Comparison of ENCODE assay signal across 20 cellular contexts in genomic region chr14:105224845-105225585, GRCh38.
"Had no signal": no experiment of that assay in that cellular context is flagged by ENCODE, and none has a peak within 500 bp of the region (broad histone marks: within the 10 kb centered on the region; RNA-seq: fewer than 3 reads in every experiment).

No MANE protein-coding gene starts in this region.

- H3K9me3 Mint-ChIP-seq: activated T-helper 17 cell treated with anti-CD3 and anti-CD28 coated beads, Interleukin-2, amount 50 U/mL, for 72 hours; brain; naive thymus-derived CD8-positive, alpha-beta T cell; stimulated activated memory B cell treated with anti-CD40 and anti-IgM and Interleukin-4, amounts not matched to agents 10 μg/mL and 1 μg/mL and 100 μg/mL, for 72 hours had no signal

- H3K9me3 ChIP-seq: left ventricle myocardium inferior, ovary, sigmoid colon, thoracic aorta had no signal

- H3K27ac Mint-ChIP-seq: activated T-helper 17 cell treated with anti-CD3 and anti-CD28 coated beads, Interleukin-2, amount 50 U/mL, for 72 hours; stimulated activated memory B cell treated with anti-CD40 and anti-IgM and Interleukin-4, amounts not matched to agents 10 μg/mL and 1 μg/mL and 100 μg/mL, for 72 hours had no signal

- H3K4me3 ChIP-seq: dorsolateral prefrontal cortex, left ventricle myocardium inferior, ovary, sigmoid colon, thoracic aorta had no signal

- H3K4me3 Mint-ChIP-seq: activated T-helper 17 cell treated with anti-CD3 and anti-CD28 coated beads, Interleukin-2, amount 50 U/mL, for 72 hours; brain; naive thymus-derived CD8-positive, alpha-beta T cell; stimulated activated memory B cell treated with anti-CD40 and anti-IgM and Interleukin-4, amounts not matched to agents 10 μg/mL and 1 μg/mL and 100 μg/mL, for 72 hours had no signal

- DNase-seq: activated CD4-positive, alpha-beta T cell treated with anti-CD3 and anti-CD28 coated beads, Interleukin-2, amount 50 U/mL, for 4 hours; activated CD4-positive, CD25-positive, alpha-beta regulatory T cell treated with anti-CD3 and anti-CD28 coated beads, Interleukin-2, amount 50 U/mL, for 72 hours; activated naive CD4-positive, alpha-beta T cell; anterior cingulate cortex; central memory CD4-positive, alpha-beta T cell; dorsolateral prefrontal cortex; head of caudate nucleus; kidney; left ventricle myocardium inferior; mesenchymal stem cell; naive thymus-derived CD8-positive, alpha-beta T cell; ovary; sigmoid colon; stimulated activated CD4-positive, alpha-beta T cell treated with anti-CD3 and anti-CD28 coated beads, Interleukin-4, amount 100 ng/mL, for 24 hours; T-helper 2 cell had no signal

- H3K27me3 ChIP-seq: dorsolateral prefrontal cortex, ovary, sigmoid colon had no signal

- H3K4me1 Mint-ChIP-seq: activated T-helper 17 cell treated with anti-CD3 and anti-CD28 coated beads, Interleukin-2, amount 50 U/mL, for 72 hours; stimulated activated memory B cell treated with anti-CD40 and anti-IgM and Interleukin-4, amounts not matched to agents 10 μg/mL and 1 μg/mL and 100 μg/mL, for 72 hours had no signal

- H3K27me3 Mint-ChIP-seq: activated T-helper 17 cell treated with anti-CD3 and anti-CD28 coated beads, Interleukin-2, amount 50 U/mL, for 72 hours; naive thymus-derived CD8-positive, alpha-beta T cell; stimulated activated memory B cell treated with anti-CD40 and anti-IgM and Interleukin-4, amounts not matched to agents 10 μg/mL and 1 μg/mL and 100 μg/mL, for 72 hours had no signal

- H3K36me3 ChIP-seq: ovary had no signal

- ATAC-seq: activated T-helper 17 cell treated with anti-CD3 and anti-CD28 coated beads, Interleukin-2, amount 50 U/mL, for 72 hours; naive thymus-derived CD8-positive, alpha-beta T cell; stimulated activated memory B cell treated with anti-CD40 and anti-IgM and Interleukin-4, amounts not matched to agents 10 μg/mL and 1 μg/mL and 100 μg/mL, for 72 hours had no signal

- H3K27ac ChIP-seq: dorsolateral prefrontal cortex, left ventricle myocardium inferior, ovary, sigmoid colon, thoracic aorta, VCaP had no signal
